Comparison of ENCODE assay signal across 24 cellular contexts in the genomic region with DNA sequence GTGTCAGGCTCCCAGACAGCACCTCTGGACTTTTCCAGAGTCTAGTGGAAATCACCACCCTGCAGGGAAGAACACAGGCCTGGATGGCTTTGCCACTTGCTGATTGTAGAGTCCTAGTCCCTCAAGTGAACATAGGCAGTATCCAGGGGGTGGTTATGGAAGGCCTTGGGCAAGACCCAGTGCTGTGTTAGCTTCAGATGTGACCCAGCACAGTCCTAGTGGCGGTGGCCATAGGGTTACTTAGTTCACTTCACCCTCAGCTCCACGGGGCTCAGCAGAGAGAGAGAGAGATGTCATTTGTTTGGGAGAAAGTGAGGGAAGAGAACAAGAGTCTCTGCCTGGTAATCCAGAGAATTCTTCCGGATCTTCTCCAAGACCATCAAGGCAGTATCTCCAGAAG. TPM values are rescaled to one million over a fixed set of nuclear protein-coding genes. Genes with fewer than 3 reads are reported as not detected.
DNase-seq lines count a peak whose midpoint lies in the region; ATAC-seq and TF ChIP-seq lines count a peak whose summit lies in the region.
"Had no signal": no experiment of that assay in that cellular context is flagged by ENCODE, and none has a peak within 500 bp of the region (broad histone marks: within the 10 kb centered on the region; RNA-seq: fewer than 3 reads in every experiment).

No MANE protein-coding gene starts in this region.

- H3K36me3 Mint-ChIP-seq in nephron progenitor cell (ENCODE audit: low read depth), result peaks cover 62% of the 10 kb centered on the region

- peak; percentile 15 for ATAC-seq in HG03342 (IDR thresholded peaks at IDR 0.05; ENCODE audit: unreplicated experiment)
- ATAC-seq: activated CD8-positive, alpha-beta memory T cell treated with anti-CD3 and anti-CD28 coated beads, Interleukin-2, amount 10 ng/mL, durations not matched to agents 7 days and 5 days had no signal

- H3K27me3 Mint-ChIP-seq in nephron progenitor cell (ENCODE audit: low read depth, poor library complexity), result no peaks in the 10 kb centered on the region
- H3K27me3 Mint-ChIP-seq: activated CD4-positive, alpha-beta T cell treated with anti-CD3 and anti-CD28 coated beads, Interleukin-2, amount 10 ng/mL, durations not matched to agents 24 days and 14 days; activated CD8-positive, alpha-beta memory T cell treated with anti-CD3 and anti-CD28 coated beads, Interleukin-2, amount 10 ng/mL, durations not matched to agents 7 days and 5 days had no signal

- no peak overlapping the region for H3K4me3 ChIP-seq in BLaER1 treated with 17β-estradiol and CSF1 and Interleukin-3, amounts not matched to agents 10 nM and 100 nM
- no peak overlapping the region for H3K4me3 ChIP-seq in colonic mucosa
- no peak overlapping the region for H3K4me3 ChIP-seq in MG63
- no peak overlapping the region for H3K4me3 ChIP-seq in ascending aorta
- H3K4me3 ChIP-seq in effector memory CD4-positive, alpha-beta T cell (ENCODE audit: insufficient read depth, low read depth, low read length, poor library complexity, severe bottlenecking), result no peak overlapping the region
- H3K4me3 ChIP-seq: cardiac muscle cell, skin epidermis had no signal

- TF ChIP-seq CTCF in colonic mucosa (IDR thresholded peaks at IDR 0.05) (no peak), nephron progenitor cell (IDR thresholded peaks at IDR 0.05) (no peak), ascending aorta (IDR thresholded peaks at IDR 0.05) (no peak)

- peaks cover 10 to 38% (median 20%) of the 10 kb centered on the region in 10 experiments for H3K4me1 ChIP-seq in BLaER1 treated with 17β-estradiol and CSF1 and Interleukin-3, amounts not matched to agents 10 nM and 100 nM
- H3K4me1 ChIP-seq in colonic mucosa, result no peaks in the 10 kb centered on the region
- H3K4me1 ChIP-seq in ascending aorta, result peaks cover 0 to 13% of the 10 kb centered on the region in 2 donors
- H3K4me1 ChIP-seq in effector memory CD4-positive, alpha-beta T cell (ENCODE audit: control insufficient read depth, insufficient read depth, low read length, poor library complexity, severe bottlenecking), result no peaks in the 10 kb centered on the region

- H3K27ac ChIP-seq in BLaER1 treated with 17β-estradiol and CSF1 and Interleukin-3, amounts not matched to agents 10 nM and 100 nM, result peak overlapping the region in 1 of 11 experiments; percentile 1; a peak in 1 of 22 replicates
- peak overlapping the region; percentile 62 for H3K27ac ChIP-seq in colonic mucosa
- no peak overlapping the region for H3K27ac ChIP-seq in ascending aorta
- no peak overlapping the region for H3K27ac ChIP-seq in effector memory CD4-positive, alpha-beta T cell (ENCODE audit: insufficient read depth, low read length, poor library complexity, severe bottlenecking)
- H3K27ac ChIP-seq: cardiac muscle cell, KMS-11, skin epidermis, VCaP had no signal

- DNase-seq in colonic mucosa (no peak), nephron progenitor cell (no peak), MG63 (no peak), ascending aorta (ENCODE audit: low spot score in 2 of 2) (no peak)
- no peak for DNase-seq in effector memory CD4-positive, alpha-beta T cell
- DNase-seq: activated CD4-positive, alpha-beta T cell treated with anti-CD3 and anti-CD28 coated beads, Interleukin-2, amount 10 ng/mL, durations not matched to agents 24 days and 14 days; activated CD8-positive, alpha-beta memory T cell treated with anti-CD3 and anti-CD28 coated beads, Interleukin-2, amount 10 ng/mL, durations not matched to agents 7 days and 5 days; activated naive CD4-positive, alpha-beta T cell treated with anti-CD3 and anti-CD28 coated beads, Interleukin-2, amount 50 U/mL, for 16 hours; C1 segment of cervical spinal cord; Calu3; cortex of kidney; DND-41; HCEC 1CT; NCI-H1436 treated with DMSO at 0.1 percent for 48 hours; NCI-H446 treated with DMSO at 0.1 percent for 48 hours; occipital lobe; trophoblast cell had no signal

- peak overlapping the region in 1 of 11 experiments; percentile 16; a peak in 2 of 22 replicates for H3K9ac ChIP-seq in BLaER1 treated with 17β-estradiol and CSF1 and Interleukin-3, amounts not matched to agents 10 nM and 100 nM
- peak overlapping the region in 1 of 2 donors; percentile 40 for H3K9ac ChIP-seq in colonic mucosa (ENCODE audit: low read depth in 2 of 2, low read length in 2 of 2)
- H3K9ac ChIP-seq: KMS-11 had no signal

- H3K36me3 ChIP-seq in BLaER1 treated with 17β-estradiol and CSF1 and Interleukin-3, amounts not matched to agents 10 nM and 100 nM, result peaks cover 23 to 69% (median 53%) of the 10 kb centered on the region in 11 experiments
- H3K36me3 ChIP-seq in colonic mucosa, result no peaks in the 10 kb centered on the region
- H3K36me3 ChIP-seq in MG63, result peaks cover 36% of the 10 kb centered on the region
- H3K36me3 ChIP-seq in ascending aorta, result peaks cover 0 to 3% of the 10 kb centered on the region in 2 donors
- H3K36me3 ChIP-seq in effector memory CD4-positive, alpha-beta T cell (ENCODE audit: control insufficient read depth, insufficient read depth, low read length), result peaks cover 7% of the 10 kb centered on the region
- H3K36me3 ChIP-seq: cardiac muscle cell had no signal

- peaks cover 21 to 62% (median 47%) of the 10 kb centered on the region in 11 experiments; a peak in 20 of 22 replicates for H4K20me1 ChIP-seq in BLaER1 treated with 17β-estradiol and CSF1 and Interleukin-3, amounts not matched to agents 10 nM and 100 nM

- H3K9me3 ChIP-seq in BLaER1 treated with 17β-estradiol and CSF1 and Interleukin-3, amounts not matched to agents 10 nM and 100 nM (replicated peaks in 1 of 11), result peaks cover 30 to 34% (median 32%) of the 10 kb centered on the region in 11 experiments
- no peaks in the 10 kb centered on the region for H3K9me3 ChIP-seq in colonic mucosa
- peaks cover 11% of the 10 kb centered on the region for H3K9me3 ChIP-seq in MG63
- peaks cover 0 to 5% of the 10 kb centered on the region in 2 donors for H3K9me3 ChIP-seq in ascending aorta
- H3K9me3 ChIP-seq in effector memory CD4-positive, alpha-beta T cell (ENCODE audit: control insufficient read depth, low read length), result no peaks in the 10 kb centered on the region

- no peaks in the 10 kb centered on the region for H3K4me1 Mint-ChIP-seq in nephron progenitor cell

- peak overlapping the region; percentile 4 to 73 (median 42); a peak in 20 of 22 replicates for H3K4me2 ChIP-seq in BLaER1 treated with 17β-estradiol and CSF1 and Interleukin-3, amounts not matched to agents 10 nM and 100 nM
- H3K4me2 ChIP-seq: KMS-11 had no signal

- intact Hi-C loops in colonic mucosa (cut with DNase I), result loop anchor here (5.0 to 10.0 kb wide), 2 partner anchors 118 to 231 kb away; no protein-coding TSS in a partner anchor
- intact Hi-C loops in ascending aorta (cut with DNase I), result loop anchor here (2.0 to 10.0 kb wide), 3 partner anchors 121 to 235 kb away; no protein-coding TSS in a partner anchor

- H3K27ac Mint-ChIP-seq in nephron progenitor cell, result peak overlapping the region; percentile 32
- H3K27ac Mint-ChIP-seq: activated CD4-positive, alpha-beta T cell treated with anti-CD3 and anti-CD28 coated beads, Interleukin-2, amount 10 ng/mL, durations not matched to agents 24 days and 14 days; activated CD8-positive, alpha-beta memory T cell treated with anti-CD3 and anti-CD28 coated beads, Interleukin-2, amount 10 ng/mL, durations not matched to agents 7 days and 5 days; T-helper 2 cell treated with Interferon-gamma antibody and Interleukin-4, amounts not matched to agents 5 μg/mL and 100 μg/mL, for 36 hours had no signal

- 0 out of 22 replicates have a peak, but pooled peaks cover 0 to 3% (median 0%) of the 10 kb centered on the region in 11 experiments for H3K27me3 ChIP-seq in BLaER1 treated with 17β-estradiol and CSF1 and Interleukin-3, amounts not matched to agents 10 nM and 100 nM
- H3K27me3 ChIP-seq in colonic mucosa, result no peaks in the 10 kb centered on the region
- no peaks in the 10 kb centered on the region for H3K27me3 ChIP-seq in MG63
- H3K27me3 ChIP-seq in ascending aorta, result no peaks in the 10 kb centered on the region
- H3K27me3 ChIP-seq in effector memory CD4-positive, alpha-beta T cell (replicated peaks; ENCODE audit: control insufficient read depth, insufficient read depth, low read length, poor library complexity, severe bottlenecking), result no peaks in the 10 kb centered on the region
- H3K27me3 ChIP-seq: cardiac muscle cell had no signal

- H3K9me3 Mint-ChIP-seq in nephron progenitor cell, result peaks cover 40% of the 10 kb centered on the region

- no peak overlapping the region for H3K4me3 Mint-ChIP-seq in nephron progenitor cell
- H3K4me3 Mint-ChIP-seq: activated CD4-positive, alpha-beta T cell treated with anti-CD3 and anti-CD28 coated beads, Interleukin-2, amount 10 ng/mL, durations not matched to agents 24 days and 14 days; activated CD8-positive, alpha-beta memory T cell treated with anti-CD3 and anti-CD28 coated beads, Interleukin-2, amount 10 ng/mL, durations not matched to agents 7 days and 5 days; T-helper 2 cell treated with Interferon-gamma antibody and Interleukin-4, amounts not matched to agents 5 μg/mL and 100 μg/mL, for 36 hours had no signal

RNA-seq across cellular contexts. Expression of a gene that starts 37.3 kb away (rescaled TPM):
- total RNA-seq in colonic mucosa, result 10 to 100 TPM; 17.5 to 24.3 TPM
- total RNA-seq in MG63 (2014; rRNA removed; shearing (Covaris generic); ENCODE audit: low replicate concordance), result 18.1 and 20.4 TPM in 2 replicates
- total RNA-seq in ascending aorta, result 21.0 TPM

RNA-seq across cellular contexts. Expression of a gene that starts 39.5 kb away (rescaled TPM):
- total RNA-seq in colonic mucosa (100 to 1,000 TPM in 1 of 2 donors, 10 to 100 TPM in 1; 56.1 to 111 TPM), ascending aorta (3.3 TPM)
- total RNA-seq in MG63 (2014; rRNA removed; shearing (Covaris generic); ENCODE audit: low replicate concordance), result 18.1 and 21.8 TPM in 2 replicates
